ENCODE assay signal across 34 cellular contexts in genomic region chr17:28910534-28910933, GRCh38.
"Had no signal": no experiment of that assay in that cellular context is flagged by ENCODE, and none has a peak within 500 bp of the region (broad histone marks: within the 10 kb centered on the region; RNA-seq: fewer than 3 reads in every experiment).

No MANE protein-coding gene starts in this region.

- H3K4me3 ChIP-seq: adrenal gland, breast epithelium, cardiac muscle cell, colonic mucosa had no signal

- H3K27ac ChIP-seq: adrenal gland, cardiac muscle cell, colonic mucosa, WERI-Rb-1 had no signal

- DNase-seq: activated B cell treated with CpG ODN at 0.5 μM for 24 hours; activated CD4-positive, alpha-beta T cell treated with anti-CD3 and anti-CD28 coated beads for 48 hours; activated CD4-positive, alpha-beta T cell treated with anti-CD3 and anti-CD28 coated beads, Interleukin-2, amount 50 U/mL, for 1 hour; activated CD4-positive, alpha-beta T cell treated with anti-CD3 and anti-CD28 coated beads, Interleukin-2, amount 50 U/mL, for 48 hours; activated CD8-positive, alpha-beta memory T cell treated with anti-CD3 and anti-CD28 coated beads for 24 hours; activated CD8-positive, alpha-beta T cell treated with anti-CD3 and anti-CD28 coated beads for 36 hours; activated gamma-delta T cell; activated naive CD4-positive, alpha-beta T cell; activated naive CD8-positive, alpha-beta T cell treated with anti-CD3 and anti-CD28 coated beads for 36 hours; activated naive CD8-positive, alpha-beta T cell treated with anti-CD3 and anti-CD28 coated beads, Interleukin-2, amount 50 U/mL, for 24 hours; activated T-cell treated with anti-CD3 and anti-CD28 coated beads, Interleukin-2, amount 50 U/mL, for 4 hours; adrenal gland; amygdala; aorta; central memory CD4-positive, alpha-beta T cell; cerebellar nuclear complex; colonic mucosa; effector CD8-positive, alpha-beta T cell; foreskin fibroblast; head of caudate nucleus; T-helper 1 cell; T-helper 17 cell; T1000; WERI-Rb-1 had no signal

- ATAC-seq: activated CD4-positive, CD25-positive, alpha-beta regulatory T cell treated with anti-CD3 and anti-CD28 coated beads, Interleukin-2, amount 50 U/mL, for 24 hours; activated CD8-positive, alpha-beta T cell treated with anti-CD3 and anti-CD28 coated beads for 36 hours; activated naive CD8-positive, alpha-beta T cell treated with anti-CD3 and anti-CD28 coated beads, Interleukin-2, amount 50 U/mL, for 24 hours; activated T-cell treated with anti-CD3 and anti-CD28 coated beads, Interleukin-2, amount 50 U/mL, for 4 hours; activated T-helper 17 cell treated with anti-CD3 and anti-CD28 coated beads, Interleukin-2, amount 50 U/mL, for 72 hours; esophagus mucosa; T-helper 17 cell had no signal

- H3K9me3 ChIP-seq: adrenal gland, breast epithelium, colonic mucosa had no signal

- H3K4me1 Mint-ChIP-seq: activated B cell treated with CpG ODN at 0.5 μM for 24 hours had no signal

- FAIRE-seq: endometrium, frontal cortex had no signal

- H3K9me3 Mint-ChIP-seq: activated B cell treated with CpG ODN at 0.5 μM for 24 hours; activated naive CD4-positive, alpha-beta T cell treated with anti-CD3 and anti-CD28 coated beads, Interleukin-2, amount 50 U/mL, for 24 hours; activated naive CD8-positive, alpha-beta T cell treated with anti-CD3 and anti-CD28 coated beads for 36 hours; activated naive CD8-positive, alpha-beta T cell treated with anti-CD3 and anti-CD28 coated beads, Interleukin-2, amount 50 U/mL, for 24 hours; brain; T-helper 2 cell treated with Interferon-gamma antibody and Interleukin-4, amounts not matched to agents 5 μg/mL and 100 μg/mL, for 36 hours had no signal

- H3K27me3 ChIP-seq: adrenal gland, breast epithelium, cardiac muscle cell, colonic mucosa had no signal

- H3K27me3 Mint-ChIP-seq: activated B cell treated with CpG ODN at 0.5 μM for 24 hours; activated CD8-positive, alpha-beta T cell treated with anti-CD3 and anti-CD28 coated beads for 36 hours; activated naive CD4-positive, alpha-beta T cell treated with anti-CD3 and anti-CD28 coated beads, Interleukin-2, amount 50 U/mL, for 24 hours; activated naive CD8-positive, alpha-beta T cell treated with anti-CD3 and anti-CD28 coated beads for 36 hours; activated naive CD8-positive, alpha-beta T cell treated with anti-CD3 and anti-CD28 coated beads, Interleukin-2, amount 50 U/mL, for 24 hours; activated T-helper 17 cell treated with anti-CD3 and anti-CD28 coated beads, Interleukin-2, amount 50 U/mL, for 72 hours; T-helper 17 cell had no signal

- H3K27ac Mint-ChIP-seq: activated B cell treated with CpG ODN at 0.5 μM for 24 hours; activated CD8-positive, alpha-beta T cell treated with anti-CD3 and anti-CD28 coated beads for 36 hours; activated naive CD4-positive, alpha-beta T cell treated with anti-CD3 and anti-CD28 coated beads, Interleukin-2, amount 50 U/mL, for 24 hours; activated naive CD8-positive, alpha-beta T cell treated with anti-CD3 and anti-CD28 coated beads for 36 hours; activated naive CD8-positive, alpha-beta T cell treated with anti-CD3 and anti-CD28 coated beads, Interleukin-2, amount 50 U/mL, for 24 hours; activated T-helper 17 cell treated with anti-CD3 and anti-CD28 coated beads, Interleukin-2, amount 50 U/mL, for 72 hours; brain; T-helper 2 cell treated with Interferon-gamma antibody and Interleukin-4, amounts not matched to agents 5 μg/mL and 100 μg/mL, for 36 hours had no signal

- H3K4me3 Mint-ChIP-seq: activated B cell treated with CpG ODN at 0.5 μM for 24 hours; activated CD8-positive, alpha-beta T cell treated with anti-CD3 and anti-CD28 coated beads for 36 hours; activated naive CD4-positive, alpha-beta T cell treated with anti-CD3 and anti-CD28 coated beads, Interleukin-2, amount 50 U/mL, for 24 hours; activated naive CD8-positive, alpha-beta T cell treated with anti-CD3 and anti-CD28 coated beads for 36 hours; activated naive CD8-positive, alpha-beta T cell treated with anti-CD3 and anti-CD28 coated beads, Interleukin-2, amount 50 U/mL, for 24 hours; activated T-cell treated with anti-CD3 and anti-CD28 coated beads, Interleukin-2, amount 50 U/mL, for 4 hours; activated T-helper 17 cell treated with anti-CD3 and anti-CD28 coated beads, Interleukin-2, amount 50 U/mL, for 72 hours; brain; T-helper 17 cell; T-helper 2 cell treated with Interferon-gamma antibody and Interleukin-4, amounts not matched to agents 5 μg/mL and 100 μg/mL, for 36 hours had no signal
